8 cellular contexts compared by ENCODE assay signal in genomic region chr2:232876978-232877441, GRCh38. TPM values are rescaled to one million over a fixed set of nuclear protein-coding genes. Genes with fewer than 3 reads are reported as not detected.
DNase-seq lines count a peak whose midpoint lies in the region; TF ChIP-seq lines count a peak whose summit lies in the region.

No MANE protein-coding gene starts in this region.

- H3K9me3 ChIP-seq in BE2C (no peaks in the 10 kb centered on the region), neural cell (ENCODE audit: low read length) (no peaks in the 10 kb centered on the region)
- no peaks in the 10 kb centered on the region for H3K9me3 ChIP-seq in effector memory CD4-positive, alpha-beta T cell (ENCODE audit: control insufficient read depth, low read length)

- no peak overlapping the region for H3K27ac ChIP-seq in effector memory CD4-positive, alpha-beta T cell (ENCODE audit: insufficient read depth, low read length, poor library complexity, severe bottlenecking)
- no peak overlapping the region for H3K27ac ChIP-seq in neural cell (ENCODE audit: low read length)

- H3K4me2 ChIP-seq in neural cell (ENCODE audit: low read length) = no peak overlapping the region

- H4K20me1 ChIP-seq in neural cell (ENCODE audit: insufficient read depth) = no peaks in the 10 kb centered on the region

- H3K4me1 ChIP-seq in BE2C = no peaks in the 10 kb centered on the region
- peaks cover 5% of the 10 kb centered on the region for H3K4me1 ChIP-seq in effector memory CD4-positive, alpha-beta T cell (ENCODE audit: control insufficient read depth, insufficient read depth, low read length, poor library complexity, severe bottlenecking)

- no peaks in the 10 kb centered on the region for H3K9me2 ChIP-seq in neural cell (ENCODE audit: insufficient read depth, low read length)

- H3K27me3 ChIP-seq in BE2C = peaks cover 20% of the 10 kb centered on the region
- peaks cover 10% of the 10 kb centered on the region for H3K27me3 ChIP-seq in effector memory CD4-positive, alpha-beta T cell (replicated peaks; ENCODE audit: control insufficient read depth, insufficient read depth, low read length, poor library complexity, severe bottlenecking)
- H3K27me3 ChIP-seq in neural cell (ENCODE audit: insufficient read depth, low read depth, low read length) = peaks cover 20% of the 10 kb centered on the region

- no peaks in the 10 kb centered on the region for H3F3A ChIP-seq in neural cell (ENCODE audit: insufficient read depth, low read length, poor library complexity, severe bottlenecking)

- H3K9ac ChIP-seq in neural cell (ENCODE audit: low read length) = peak overlapping the region; percentile 58

- peak overlapping the region; percentile 19; the same call in 1 of the 2 replicates for H3K4me3 ChIP-seq in BE2C (ENCODE audit: low read depth, low read length)
- peak overlapping the region; percentile 49 for H3K4me3 ChIP-seq in effector memory CD4-positive, alpha-beta T cell (ENCODE audit: insufficient read depth, low read depth, low read length, poor library complexity, severe bottlenecking)
- H3K4me3 ChIP-seq in neural cell (ENCODE audit: low read length) = peak overlapping the region; percentile 68

- no peak for TF ChIP-seq CTCF in BE2C (IDR thresholded peaks at IDR 0.05; ENCODE audit: low read depth, low read length)
- no peak for TF ChIP-seq CTCF in neural cell (IDR thresholded peaks at IDR 0.05; ENCODE audit: poor library complexity, severe bottlenecking)

- no peak for TF ChIP-seq RAD21 in neural cell (conservative IDR thresholded peaks at IDR 0.05)

- DNase-seq in BE2C (no peak), HuH-7.5 (ENCODE audit: low spot score) (peak; percentile 63), Kasumi-1 (lab: John Stamatoyannopoulos, UW) (no peak), germinal center (ENCODE audit: low spot score) (no peak), NCI-H524 (lab: John Stamatoyannopoulos, UW) (no peak), T1000 (lab: John Stamatoyannopoulos, UW) (no peak)
- no peak for DNase-seq in effector memory CD4-positive, alpha-beta T cell

- H3K36me3 ChIP-seq in BE2C = no peaks in the 10 kb centered on the region
- H3K36me3 ChIP-seq in effector memory CD4-positive, alpha-beta T cell (ENCODE audit: control insufficient read depth, insufficient read depth, low read length) = no peaks in the 10 kb centered on the region
- H3K36me3 ChIP-seq in neural cell (ENCODE audit: insufficient read depth, low read length) = no peaks in the 10 kb centered on the region

- TF ChIP-seq EP300 in neural cell (conservative IDR thresholded peaks at IDR 0.05; ENCODE audit: poor library complexity, severe bottlenecking) = no peak

- no peaks in the 10 kb centered on the region for H3K79me2 ChIP-seq in neural cell (replicated peaks; ENCODE audit: insufficient read depth, low read length)

- H2AFZ ChIP-seq in neural cell (ENCODE audit: low read depth, low read length) = no peak overlapping the region

TF ChIP-seq in neural cell, 6 proteins besides CTCF, POLR2A, EP300 and RAD21:
- TF ChIP-seq MXI1 (conservative IDR thresholded peaks at IDR 0.05; ENCODE audit: poor library complexity, severe bottlenecking) = no peak

RNA-seq across cellular contexts. Expression of gene SNORC, which starts 6.9 kb away (rescaled TPM):
- 14.1 TPM for polyA plus RNA-seq in BE2C (2012; ENCODE audit: insufficient read depth, insufficient read length, low read depth)
- polyA plus RNA-seq in neural cell = 0.68 and 4.2 TPM in 2 replicates
- 2.3 and 2.9 TPM in 2 replicates for polyA minus RNA-seq in neural cell
